9 cellular contexts compared by ENCODE assay signal in genomic region chr17:48491527-48492273, GRCh38. TPM values are rescaled to one million over a fixed set of nuclear protein-coding genes. Genes with fewer than 3 reads are reported as not detected.
DNase-seq lines count a peak whose midpoint lies in the region; ATAC-seq and TF ChIP-seq lines count a peak whose summit lies in the region.
"Had no signal": no experiment of that assay in that cellular context is flagged by ENCODE, and none has a peak within 500 bp of the region (broad histone marks: within the 10 kb centered on the region; RNA-seq: fewer than 3 reads in every experiment).

No MANE protein-coding gene starts in this region.

- no peaks in the 10 kb centered on the region for H3K9me3 Mint-ChIP-seq in Caco-2 (ENCODE audit: unreplicated experiment)
- H3K9me3 Mint-ChIP-seq in activated T-helper 17 cell treated with anti-CD3 and anti-CD28 coated beads, Interleukin-2, amount 50 U/mL, for 72 hours, result no peaks in the 10 kb centered on the region
- H3K9me3 Mint-ChIP-seq in naive thymus-derived CD8-positive, alpha-beta T cell, result no peaks in the 10 kb centered on the region
- H3K9me3 Mint-ChIP-seq: nephron had no signal

- peaks cover 5% of the 10 kb centered on the region for H3K4me1 Mint-ChIP-seq in Caco-2 (ENCODE audit: low read depth, unreplicated experiment)
- peaks cover 8% of the 10 kb centered on the region for H3K4me1 Mint-ChIP-seq in activated T-helper 17 cell treated with anti-CD3 and anti-CD28 coated beads, Interleukin-2, amount 50 U/mL, for 72 hours
- H3K4me1 Mint-ChIP-seq in naive thymus-derived CD8-positive, alpha-beta T cell, result peaks cover 0 to 14% (median 4%) of the 10 kb centered on the region in 4 donors

- peaks cover 5% of the 10 kb centered on the region; the same call in 1 of the 2 replicates for H3K27me3 ChIP-seq in Caco-2 (replicated peaks; ENCODE audit: control insufficient read depth, insufficient read depth, low read length)

- BruUV-seq in Caco-2 (replicated peaks; lab: Mats Ljungman, UMichigan), result no TSS peak

- ATAC-seq in activated T-helper 17 cell treated with anti-CD3 and anti-CD28 coated beads, Interleukin-2, amount 50 U/mL, for 72 hours (replicated peaks), result peak; percentile 82
- no peak for ATAC-seq in naive thymus-derived CD8-positive, alpha-beta T cell
- ATAC-seq in GM19467 (IDR thresholded peaks at IDR 0.05; ENCODE audit: unreplicated experiment), result no peak
- ATAC-seq in HG03097 (IDR thresholded peaks at IDR 0.05; ENCODE audit: low FRiP score, unreplicated experiment), result no peak
- ATAC-seq in omental fat pad (ENCODE audit: low FRiP score), result no peak

- H3K9me3 ChIP-seq in Caco-2, result no peaks in the 10 kb centered on the region

- H3K36me3 ChIP-seq in Caco-2 (ENCODE audit: control insufficient read depth, insufficient read depth, low read length), result no peaks in the 10 kb centered on the region

- no peaks in the 10 kb centered on the region for H3K36me3 Mint-ChIP-seq in Caco-2 (ENCODE audit: insufficient read depth, unreplicated experiment)
- no peaks in the 10 kb centered on the region for H3K36me3 Mint-ChIP-seq in activated T-helper 17 cell treated with anti-CD3 and anti-CD28 coated beads, Interleukin-2, amount 50 U/mL, for 72 hours (ENCODE audit: low read depth)
- no peaks in the 10 kb centered on the region for H3K36me3 Mint-ChIP-seq in naive thymus-derived CD8-positive, alpha-beta T cell

- H3K4me3 ChIP-seq in Caco-2 (ENCODE audit: low read depth, low read length), result no peak overlapping the region

- no peak overlapping the region for H3K27ac Mint-ChIP-seq in Caco-2 (ENCODE audit: unreplicated experiment)
- peak overlapping the region; percentile 19 for H3K27ac Mint-ChIP-seq in activated T-helper 17 cell treated with anti-CD3 and anti-CD28 coated beads, Interleukin-2, amount 50 U/mL, for 72 hours
- no peak overlapping the region for H3K27ac Mint-ChIP-seq in naive thymus-derived CD8-positive, alpha-beta T cell

- peaks cover 12% of the 10 kb centered on the region for H3K4me1 ChIP-seq in Caco-2

- DNase-seq in Caco-2, result no peak
- DNase-seq in HT-29 (ENCODE audit: low spot score), result peak; percentile 45
- DNase-seq in naive thymus-derived CD8-positive, alpha-beta T cell, result no peak
- DNase-seq in omental fat pad (ENCODE audit: low spot score), result no peak

- POLR2A ChIA-PET in Caco-2 (lab: Charles Lee), result no interaction called here
- POLR2A ChIA-PET in naive thymus-derived CD8-positive, alpha-beta T cell (lab: Charles Lee), result interaction anchor here (1.1 kb wide), 1 partner anchor 102 kb away, joined by 3 read pairs; the partner anchor contains the start of gene HOXB5

- peak overlapping the region; percentile 52 for H3K4me3 Mint-ChIP-seq in Caco-2 (ENCODE audit: unreplicated experiment)
- peak overlapping the region; percentile 56 for H3K4me3 Mint-ChIP-seq in activated T-helper 17 cell treated with anti-CD3 and anti-CD28 coated beads, Interleukin-2, amount 50 U/mL, for 72 hours
- peak overlapping the region in 8 of 10 donors; percentile 16 to 53 (median 38) for H3K4me3 Mint-ChIP-seq in naive thymus-derived CD8-positive, alpha-beta T cell

- peaks cover 14% of the 10 kb centered on the region for H3K27me3 Mint-ChIP-seq in Caco-2 (ENCODE audit: insufficient read depth, unreplicated experiment)
- H3K27me3 Mint-ChIP-seq in activated T-helper 17 cell treated with anti-CD3 and anti-CD28 coated beads, Interleukin-2, amount 50 U/mL, for 72 hours, result peaks cover 7% of the 10 kb centered on the region
- H3K27me3 Mint-ChIP-seq in naive thymus-derived CD8-positive, alpha-beta T cell, result peaks cover 10 to 45% (median 20%) of the 10 kb centered on the region in 5 donors

- CTCF ChIA-PET in Caco-2 (lab: Charles Lee), result interaction anchor here (1.0 to 1.5 kb wide), 4 partner anchors 10 to 121 kb away, joined by 5 to 7 read pairs (median 6); partner anchors contain the start of gene HOXB1

- intact Hi-C loops in Caco-2 (cut with micrococcal nuclease; ENCODE audit: unreplicated experiment), result loop anchor here (1.0 to 2.0 kb wide), 6 partner anchors 9 to 127 kb away; no protein-coding TSS in a partner anchor

- TF ChIP-seq CTCF in Caco-2 (IDR thresholded peaks at IDR 0.05; ENCODE audit: insufficient read depth in 1 of 2, low read depth in 1 of 2, low read length in 1 of 2, severe bottlenecking in 1 of 2, unreplicated experiment in 1 of 2) (no peak), omental fat pad (IDR thresholded peaks at IDR 0.05) (no peak)

RNA-seq across cellular contexts. Expression of gene HOXB1, which starts 39.1 kb away (rescaled TPM):
- total RNA-seq in Caco-2 (2022) (not detected in 2 replicates), omental fat pad (not detected)
- 0.08 TPM in 1 of 2 replicates, not detected in the other for total RNA-seq in HT-29 (2014; rRNA removed; shearing (Covaris generic))
- total RNA-seq in activated T-helper 17 cell treated with anti-CD3 and anti-CD28 coated beads, Interleukin-2, amount 50 U/mL, for 72 hours, result not detected
- total RNA-seq in naive thymus-derived CD8-positive, alpha-beta T cell, result not detected
- polyA plus RNA-seq in naive thymus-derived CD8-positive, alpha-beta T cell, result not detected
- total RNA-seq: glomerular endothelial cell had no signal

RNA-seq across cellular contexts. Expression of gene HOXB2, which starts 53.2 kb away (rescaled TPM):
- total RNA-seq in Caco-2 (2022), result 0.65 and 1.1 TPM in 2 replicates
- 2.3 and 7.0 TPM in 2 replicates for total RNA-seq in HT-29 (2014; rRNA removed; shearing (Covaris generic))
- total RNA-seq in activated T-helper 17 cell treated with anti-CD3 and anti-CD28 coated beads, Interleukin-2, amount 50 U/mL, for 72 hours, result 10 to 100 TPM in 1 of 2 donors, 1 to 10 TPM in 1; 2.0 to 15.3 TPM
- 10 to 100 TPM; 31.9 to 32.4 TPM for total RNA-seq in naive thymus-derived CD8-positive, alpha-beta T cell
- polyA plus RNA-seq in naive thymus-derived CD8-positive, alpha-beta T cell, result 10 to 100 TPM in 1 of 3 donors, 1 to 10 TPM in 2; 7.6 to 16.4 (median 8.2) TPM
- total RNA-seq in omental fat pad, result 10 to 100 TPM in 3 of 4 donors, 1 to 10 TPM in 1; 9.7 to 35.2 (median 16.3) TPM
